ENCODE assay signal across 1 cellular context in the genomic region with DNA sequence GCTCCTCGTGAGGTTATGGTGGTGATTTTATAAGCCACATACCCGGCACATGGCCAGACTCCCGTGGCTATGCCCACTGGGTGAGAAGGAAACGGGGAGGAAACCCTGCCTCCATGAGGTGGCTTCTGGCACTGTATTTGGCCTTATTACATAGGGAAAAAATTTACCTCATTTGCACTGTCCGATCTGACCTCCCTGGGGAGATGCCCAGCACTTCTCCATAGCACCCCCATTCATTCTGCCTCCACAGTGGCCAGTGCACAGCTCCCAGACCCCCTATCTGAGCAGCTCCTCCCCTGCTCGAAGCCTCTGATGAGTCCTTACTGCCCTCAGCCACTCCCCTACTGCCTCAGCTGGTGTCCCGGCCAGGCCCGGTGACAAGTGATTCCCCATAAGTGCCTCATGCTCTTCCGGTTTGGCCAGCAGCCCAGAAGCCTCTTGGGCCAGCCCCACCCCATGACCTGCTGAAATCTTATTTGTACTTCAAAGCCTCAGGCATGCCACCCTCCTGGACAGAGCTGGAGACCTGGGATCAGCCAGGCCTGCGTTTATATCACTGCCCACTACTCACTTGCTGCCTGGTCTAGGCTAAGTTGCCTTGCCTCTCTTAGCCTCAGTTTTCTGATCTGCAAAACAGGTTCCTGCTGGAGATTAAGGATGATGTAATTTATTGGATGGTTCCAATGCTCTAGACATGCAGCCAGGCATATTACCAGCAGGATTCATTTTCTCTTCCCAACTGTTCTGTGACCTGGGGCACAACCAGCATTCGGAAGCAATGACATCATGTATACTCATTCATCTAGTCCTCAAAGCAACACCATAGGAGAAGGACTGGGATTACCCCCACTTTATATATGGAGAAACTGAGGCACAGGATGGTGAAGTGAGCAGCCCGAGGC.
TF ChIP-seq lines count a peak whose summit lies in the region.

No MANE protein-coding gene starts in this region.

TF ChIP-seq in K562, 482 proteins besides CTCF, POLR2A, EP300 and RAD21 (continued from another document and continues in another):
- TF ChIP-seq, protein P1, sequence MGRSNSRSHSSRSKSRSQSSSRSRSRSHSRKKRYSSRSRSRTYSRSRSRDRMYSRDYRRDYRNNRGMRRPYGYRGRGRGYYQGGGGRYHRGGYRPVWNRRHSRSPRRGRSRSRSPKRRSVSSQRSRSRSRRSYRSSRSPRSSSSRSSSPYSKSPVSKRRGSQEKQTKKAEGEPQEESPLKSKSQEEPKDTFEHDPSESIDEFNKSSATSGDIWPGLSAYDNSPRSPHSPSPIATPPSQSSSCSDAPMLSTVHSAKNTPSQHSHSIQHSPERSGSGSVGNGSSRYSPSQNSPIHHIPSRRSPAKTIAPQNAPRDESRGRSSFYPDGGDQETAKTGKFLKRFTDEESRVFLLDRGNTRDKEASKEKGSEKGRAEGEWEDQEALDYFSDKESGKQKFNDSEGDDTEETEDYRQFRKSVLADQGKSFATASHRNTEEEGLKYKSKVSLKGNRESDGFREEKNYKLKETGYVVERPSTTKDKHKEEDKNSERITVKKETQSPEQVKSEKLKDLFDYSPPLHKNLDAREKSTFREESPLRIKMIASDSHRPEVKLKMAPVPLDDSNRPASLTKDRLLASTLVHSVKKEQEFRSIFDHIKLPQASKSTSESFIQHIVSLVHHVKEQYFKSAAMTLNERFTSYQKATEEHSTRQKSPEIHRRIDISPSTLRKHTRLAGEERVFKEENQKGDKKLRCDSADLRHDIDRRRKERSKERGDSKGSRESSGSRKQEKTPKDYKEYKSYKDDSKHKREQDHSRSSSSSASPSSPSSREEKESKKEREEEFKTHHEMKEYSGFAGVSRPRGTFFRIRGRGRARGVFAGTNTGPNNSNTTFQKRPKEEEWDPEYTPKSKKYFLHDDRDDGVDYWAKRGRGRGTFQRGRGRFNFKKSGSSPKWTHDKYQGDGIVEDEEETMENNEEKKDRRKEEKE (IDR thresholded peaks at IDR 0.05; ENCODE audit: borderline replicate concordance in 1 of 2, control insufficient read depth in 1 of 2, low read depth in 2 of 2, low read length in 1 of 2) = no peak
- TF ChIP-seq ZBTB1 (CRISPR knock-in tag; IDR thresholded peaks at IDR 0.05; ENCODE audit: borderline replicate concordance, low read depth) (peak; percentile 45; the same call in 1 of the 2 replicates), SMARCA4 (IDR thresholded peaks at IDR 0.05) (peak; percentile 78), ZNF507 (tag; conservative IDR thresholded peaks at IDR 0.05) (no peak), MTA3 (IDR thresholded peaks at IDR 0.05; ENCODE audit: borderline replicate concordance) (no peak; the same call in 1 of the 2 replicates), SMAD1 (IDR thresholded peaks at IDR 0.05; ENCODE audit: low read depth, low read length, partially characterized antibody) (peak; percentile 53), ZNF707 (CRISPR knock-in tag; conservative IDR thresholded peaks at IDR 0.05) (no peak), ZNF77 (CRISPR knock-in tag; IDR thresholded peaks at IDR 0.05) (no peak), POLR2AphosphoS5 (IDR thresholded peaks at IDR 0.05; ENCODE audit: control insufficient read depth, insufficient read depth, low read depth, low read length) (no peak), SAFB2 (IDR thresholded peaks at IDR 0.05; ENCODE audit: borderline replicate concordance, low read depth, low read length, severe bottlenecking) (no peak), NR3C1 (CRISPR knock-in tag; IDR thresholded peaks at IDR 0.05) (no peak), RHOXF2B (CRISPR knock-in tag; conservative IDR thresholded peaks at IDR 0.05) (no peak), NFIC (IDR thresholded peaks at IDR 0.05) (peak; percentile 98), MAFK (IDR thresholded peaks at IDR 0.05; ENCODE audit: low read length) (no peak), DNMT1 (IDR thresholded peaks at IDR 0.05) (no peak), BCL6 (CRISPR knock-in tag; IDR thresholded peaks at IDR 0.05) (no peak), CHCHD3 (CRISPR knock-in tag; IDR thresholded peaks at IDR 0.05) (no peak), SMC3 (conservative IDR thresholded peaks at IDR 0.05; ENCODE audit: insufficient read depth, low read depth, low read length) (peak; percentile 10; the same call in 1 of the 2 replicates), PCBP2 (IDR thresholded peaks at IDR 0.05; ENCODE audit: low read depth, low read length, poor library complexity, severe bottlenecking) (no peak), FOXJ2 (tag; IDR thresholded peaks at IDR 0.05) (no peak), MBD2 (IDR thresholded peaks at IDR 0.05; ENCODE audit: borderline replicate concordance, low read depth) (no peak; the same call in 1 of the 2 replicates), JUNB (CRISPR knock-in tag; conservative IDR thresholded peaks at IDR 0.05) (no peak), ATF1 (CRISPR knock-in tag; IDR thresholded peaks at IDR 0.05) (no peak), ATF1 (tag; IDR thresholded peaks at IDR 0.05) (0 out of 2 replicates have a peak, but pooled peaks have one; percentile 42)
- TF ChIP-seq, protein P2, sequence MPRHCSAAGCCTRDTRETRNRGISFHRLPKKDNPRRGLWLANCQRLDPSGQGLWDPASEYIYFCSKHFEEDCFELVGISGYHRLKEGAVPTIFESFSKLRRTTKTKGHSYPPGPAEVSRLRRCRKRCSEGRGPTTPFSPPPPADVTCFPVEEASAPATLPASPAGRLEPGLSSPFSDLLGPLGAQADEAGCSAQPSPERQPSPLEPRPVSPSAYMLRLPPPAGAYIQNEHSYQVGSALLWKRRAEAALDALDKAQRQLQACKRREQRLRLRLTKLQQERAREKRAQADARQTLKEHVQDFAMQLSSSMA (CRISPR knock-in tag; IDR thresholded peaks at IDR 0.05) = no peak
- TF ChIP-seq, protein P3, sequence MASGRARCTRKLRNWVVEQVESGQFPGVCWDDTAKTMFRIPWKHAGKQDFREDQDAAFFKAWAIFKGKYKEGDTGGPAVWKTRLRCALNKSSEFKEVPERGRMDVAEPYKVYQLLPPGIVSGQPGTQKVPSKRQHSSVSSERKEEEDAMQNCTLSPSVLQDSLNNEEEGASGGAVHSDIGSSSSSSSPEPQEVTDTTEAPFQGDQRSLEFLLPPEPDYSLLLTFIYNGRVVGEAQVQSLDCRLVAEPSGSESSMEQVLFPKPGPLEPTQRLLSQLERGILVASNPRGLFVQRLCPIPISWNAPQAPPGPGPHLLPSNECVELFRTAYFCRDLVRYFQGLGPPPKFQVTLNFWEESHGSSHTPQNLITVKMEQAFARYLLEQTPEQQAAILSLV (tag; IDR thresholded peaks at IDR 0.05) = no peak
- TF ChIP-seq, protein P4, sequence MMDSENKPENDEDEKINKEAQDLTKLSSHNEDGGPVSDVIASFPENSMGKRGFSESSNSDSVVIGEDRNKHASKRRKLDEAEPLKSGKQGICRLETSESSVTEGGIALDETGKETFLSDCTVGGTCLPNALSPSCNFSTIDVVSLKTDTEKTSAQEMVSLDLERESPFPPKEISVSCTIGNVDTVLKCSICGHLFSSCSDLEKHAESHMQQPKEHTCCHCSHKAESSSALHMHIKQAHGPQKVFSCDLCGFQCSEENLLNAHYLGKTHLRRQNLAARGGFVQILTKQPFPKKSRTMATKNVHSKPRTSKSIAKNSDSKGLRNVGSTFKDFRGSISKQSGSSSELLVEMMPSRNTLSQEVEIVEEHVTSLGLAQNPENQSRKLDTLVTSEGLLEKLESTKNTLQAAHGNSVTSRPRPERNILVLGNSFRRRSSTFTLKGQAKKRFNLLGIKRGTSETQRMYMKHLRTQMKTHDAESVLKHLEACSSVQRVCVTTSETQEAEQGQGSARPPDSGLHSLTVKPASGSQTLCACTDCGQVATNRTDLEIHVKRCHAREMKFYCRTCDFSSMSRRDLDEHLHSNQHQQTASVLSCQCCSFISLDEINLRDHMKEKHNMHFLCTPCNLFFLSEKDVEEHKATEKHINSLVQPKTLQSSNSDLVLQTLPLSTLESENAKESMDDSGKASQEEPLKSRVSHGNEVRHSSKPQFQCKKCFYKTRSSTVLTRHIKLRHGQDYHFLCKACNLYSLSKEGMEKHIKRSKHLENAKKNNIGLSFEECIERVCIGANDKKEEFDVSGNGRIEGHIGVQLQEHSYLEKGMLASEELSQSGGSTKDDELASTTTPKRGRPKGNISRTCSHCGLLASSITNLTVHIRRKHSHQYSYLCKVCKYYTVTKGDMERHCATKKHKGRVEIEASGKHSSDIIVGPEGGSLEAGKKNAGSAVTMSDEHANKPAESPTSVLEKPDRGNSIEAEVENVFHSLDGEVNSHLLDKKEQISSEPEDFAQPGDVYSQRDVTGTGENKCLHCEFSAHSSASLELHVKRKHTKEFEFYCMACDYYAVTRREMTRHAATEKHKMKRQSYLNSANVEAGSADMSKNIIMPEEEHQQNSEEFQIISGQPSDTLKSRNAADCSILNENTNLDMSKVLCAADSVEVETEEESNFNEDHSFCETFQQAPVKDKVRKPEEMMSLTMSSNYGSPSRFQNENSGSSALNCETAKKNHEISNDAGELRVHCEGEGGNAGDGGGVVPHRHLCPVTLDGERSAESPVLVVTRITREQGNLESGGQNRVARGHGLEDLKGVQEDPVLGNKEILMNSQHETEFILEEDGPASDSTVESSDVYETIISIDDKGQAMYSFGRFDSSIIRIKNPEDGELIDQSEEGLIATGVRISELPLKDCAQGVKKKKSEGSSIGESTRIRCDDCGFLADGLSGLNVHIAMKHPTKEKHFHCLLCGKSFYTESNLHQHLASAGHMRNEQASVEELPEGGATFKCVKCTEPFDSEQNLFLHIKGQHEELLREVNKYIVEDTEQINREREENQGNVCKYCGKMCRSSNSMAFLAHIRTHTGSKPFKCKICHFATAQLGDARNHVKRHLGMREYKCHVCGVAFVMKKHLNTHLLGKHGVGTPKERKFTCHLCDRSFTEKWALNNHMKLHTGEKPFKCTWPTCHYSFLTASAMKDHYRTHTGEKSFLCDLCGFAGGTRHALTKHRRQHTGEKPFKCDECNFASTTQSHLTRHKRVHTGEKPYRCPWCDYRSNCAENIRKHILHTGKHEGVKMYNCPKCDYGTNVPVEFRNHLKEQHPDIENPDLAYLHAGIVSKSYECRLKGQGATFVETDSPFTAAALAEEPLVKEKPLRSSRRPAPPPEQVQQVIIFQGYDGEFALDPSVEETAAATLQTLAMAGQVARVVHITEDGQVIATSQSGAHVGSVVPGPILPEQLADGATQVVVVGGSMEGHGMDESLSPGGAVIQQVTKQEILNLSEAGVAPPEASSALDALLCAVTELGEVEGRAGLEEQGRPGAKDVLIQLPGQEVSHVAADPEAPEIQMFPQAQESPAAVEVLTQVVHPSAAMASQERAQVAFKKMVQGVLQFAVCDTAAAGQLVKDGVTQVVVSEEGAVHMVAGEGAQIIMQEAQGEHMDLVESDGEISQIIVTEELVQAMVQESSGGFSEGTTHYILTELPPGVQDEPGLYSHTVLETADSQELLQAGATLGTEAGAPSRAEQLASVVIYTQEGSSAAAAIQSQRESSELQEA (IDR thresholded peaks at IDR 0.05; ENCODE audit: low read depth) = no peak
- TF ChIP-seq, protein P5, sequence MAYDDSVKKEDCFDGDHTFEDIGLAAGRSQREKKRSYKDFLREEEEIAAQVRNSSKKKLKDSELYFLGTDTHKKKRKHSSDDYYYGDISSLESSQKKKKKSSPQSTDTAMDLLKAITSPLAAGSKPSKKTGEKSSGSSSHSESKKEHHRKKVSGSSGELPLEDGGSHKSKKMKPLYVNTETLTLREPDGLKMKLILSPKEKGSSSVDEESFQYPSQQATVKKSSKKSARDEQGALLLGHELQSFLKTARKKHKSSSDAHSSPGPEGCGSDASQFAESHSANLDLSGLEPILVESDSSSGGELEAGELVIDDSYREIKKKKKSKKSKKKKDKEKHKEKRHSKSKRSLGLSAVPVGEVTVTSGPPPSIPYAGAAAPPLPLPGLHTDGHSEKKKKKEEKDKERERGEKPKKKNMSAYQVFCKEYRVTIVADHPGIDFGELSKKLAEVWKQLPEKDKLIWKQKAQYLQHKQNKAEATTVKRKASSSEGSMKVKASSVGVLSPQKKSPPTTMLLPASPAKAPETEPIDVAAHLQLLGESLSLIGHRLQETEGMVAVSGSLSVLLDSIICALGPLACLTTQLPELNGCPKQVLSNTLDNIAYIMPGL (CRISPR knock-in tag; IDR thresholded peaks at IDR 0.05) = no peak
- TF ChIP-seq, protein P6, sequence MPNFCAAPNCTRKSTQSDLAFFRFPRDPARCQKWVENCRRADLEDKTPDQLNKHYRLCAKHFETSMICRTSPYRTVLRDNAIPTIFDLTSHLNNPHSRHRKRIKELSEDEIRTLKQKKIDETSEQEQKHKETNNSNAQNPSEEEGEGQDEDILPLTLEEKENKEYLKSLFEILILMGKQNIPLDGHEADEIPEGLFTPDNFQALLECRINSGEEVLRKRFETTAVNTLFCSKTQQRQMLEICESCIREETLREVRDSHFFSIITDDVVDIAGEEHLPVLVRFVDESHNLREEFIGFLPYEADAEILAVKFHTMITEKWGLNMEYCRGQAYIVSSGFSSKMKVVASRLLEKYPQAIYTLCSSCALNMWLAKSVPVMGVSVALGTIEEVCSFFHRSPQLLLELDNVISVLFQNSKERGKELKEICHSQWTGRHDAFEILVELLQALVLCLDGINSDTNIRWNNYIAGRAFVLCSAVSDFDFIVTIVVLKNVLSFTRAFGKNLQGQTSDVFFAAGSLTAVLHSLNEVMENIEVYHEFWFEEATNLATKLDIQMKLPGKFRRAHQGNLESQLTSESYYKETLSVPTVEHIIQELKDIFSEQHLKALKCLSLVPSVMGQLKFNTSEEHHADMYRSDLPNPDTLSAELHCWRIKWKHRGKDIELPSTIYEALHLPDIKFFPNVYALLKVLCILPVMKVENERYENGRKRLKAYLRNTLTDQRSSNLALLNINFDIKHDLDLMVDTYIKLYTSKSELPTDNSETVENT (CRISPR knock-in tag; IDR thresholded peaks at IDR 0.05) = 0 out of 2 replicates have a peak, but pooled peaks have one; percentile 14
- TF ChIP-seq, protein P7, sequence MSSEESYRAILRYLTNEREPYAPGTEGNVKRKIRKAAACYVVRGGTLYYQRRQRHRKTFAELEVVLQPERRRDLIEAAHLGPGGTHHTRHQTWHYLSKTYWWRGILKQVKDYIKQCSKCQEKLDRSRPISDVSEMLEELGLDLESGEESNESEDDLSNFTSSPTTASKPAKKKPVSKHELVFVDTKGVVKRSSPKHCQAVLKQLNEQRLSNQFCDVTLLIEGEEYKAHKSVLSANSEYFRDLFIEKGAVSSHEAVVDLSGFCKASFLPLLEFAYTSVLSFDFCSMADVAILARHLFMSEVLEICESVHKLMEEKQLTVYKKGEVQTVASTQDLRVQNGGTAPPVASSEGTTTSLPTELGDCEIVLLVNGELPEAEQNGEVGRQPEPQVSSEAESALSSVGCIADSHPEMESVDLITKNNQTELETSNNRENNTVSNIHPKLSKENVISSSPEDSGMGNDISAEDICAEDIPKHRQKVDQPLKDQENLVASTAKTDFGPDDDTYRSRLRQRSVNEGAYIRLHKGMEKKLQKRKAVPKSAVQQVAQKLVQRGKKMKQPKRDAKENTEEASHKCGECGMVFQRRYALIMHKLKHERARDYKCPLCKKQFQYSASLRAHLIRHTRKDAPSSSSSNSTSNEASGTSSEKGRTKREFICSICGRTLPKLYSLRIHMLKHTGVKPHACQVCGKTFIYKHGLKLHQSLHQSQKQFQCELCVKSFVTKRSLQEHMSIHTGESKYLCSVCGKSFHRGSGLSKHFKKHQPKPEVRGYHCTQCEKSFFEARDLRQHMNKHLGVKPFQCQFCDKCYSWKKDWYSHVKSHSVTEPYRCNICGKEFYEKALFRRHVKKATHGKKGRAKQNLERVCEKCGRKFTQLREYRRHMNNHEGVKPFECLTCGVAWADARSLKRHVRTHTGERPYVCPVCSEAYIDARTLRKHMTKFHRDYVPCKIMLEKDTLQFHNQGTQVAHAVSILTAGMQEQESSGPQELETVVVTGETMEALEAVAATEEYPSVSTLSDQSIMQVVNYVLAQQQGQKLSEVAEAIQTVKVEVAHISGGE (CRISPR knock-in tag; IDR thresholded peaks at IDR 0.05) = 0 out of 6 replicates have a peak, but pooled peaks of 1 of the 3 experiments have one; percentile 54
- TF ChIP-seq, protein P8, sequence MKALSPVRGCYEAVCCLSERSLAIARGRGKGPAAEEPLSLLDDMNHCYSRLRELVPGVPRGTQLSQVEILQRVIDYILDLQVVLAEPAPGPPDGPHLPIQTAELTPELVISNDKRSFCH (CRISPR knock-in tag; IDR thresholded peaks at IDR 0.05) = no peak
- TF ChIP-seq, protein P8 (tag; IDR thresholded peaks at IDR 0.05) = no peak
